Comparison of ENCODE assay signal across 8 cellular contexts in the genomic region with DNA sequence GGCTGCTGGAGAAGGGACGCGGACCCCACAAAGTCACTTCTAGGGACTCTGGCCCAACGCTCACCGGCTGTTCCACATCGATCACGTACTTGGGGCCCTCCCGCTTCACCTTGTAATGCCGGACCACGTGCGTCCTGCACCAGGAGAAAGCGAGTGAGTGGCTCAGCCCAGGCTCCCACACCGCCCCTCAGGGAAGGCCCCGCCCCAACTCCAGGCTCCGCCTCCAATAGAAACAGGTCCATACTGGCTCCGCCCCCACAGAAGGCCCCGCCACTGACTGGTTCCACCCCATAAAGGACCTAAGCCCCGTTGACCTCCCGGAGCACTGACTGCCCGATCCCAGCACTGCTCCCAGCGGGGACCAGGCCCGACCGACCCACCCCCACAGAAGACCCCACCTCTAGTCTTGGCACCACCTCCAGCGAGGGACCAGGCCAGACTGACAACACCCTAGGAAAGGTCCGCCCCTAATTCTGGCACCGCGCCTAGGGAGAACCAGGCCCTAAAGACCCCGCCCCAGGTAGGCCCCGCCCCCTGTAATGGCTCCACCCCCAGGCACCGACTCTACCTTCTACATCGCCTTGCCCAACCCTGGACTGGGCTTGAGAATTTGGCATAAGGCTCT. TPM values are rescaled to one million over a fixed set of nuclear protein-coding genes. Genes with fewer than 3 reads are reported as not detected.
DNase-seq lines count a peak whose midpoint lies in the region; ATAC-seq and TF ChIP-seq lines count a peak whose summit lies in the region.

No MANE protein-coding gene starts in this region.

- no peaks in the 10 kb centered on the region; the same call in 1 of the 2 replicates for H3K27me3 ChIP-seq in H7 (ENCODE audit: control insufficient read depth, insufficient read depth, low read length)
- no peaks in the 10 kb centered on the region for H3K27me3 ChIP-seq in hepatocyte
- peaks cover 6% of the 10 kb centered on the region for H3K27me3 ChIP-seq in skeletal muscle satellite cell (ENCODE audit: control insufficient read depth, insufficient read depth, low read length)

- no peaks in the 10 kb centered on the region for H3K9me2 ChIP-seq in hepatocyte (replicated peaks; ENCODE audit: insufficient read depth)

- DNase-seq in H7: peak; percentile 97
- peak; percentile 16 for DNase-seq in SK-N-MC (ENCODE audit: low read depth, low spot score)
- peak; percentile 77 to 91 for DNase-seq in activated naive CD4-positive, alpha-beta T cell treated with anti-CD3 and anti-CD28 coated beads, Interleukin-2, amount 50 U/mL, for 72 hours (ENCODE audit: low spot score in 2 of 2)
- peak; percentile 81 for DNase-seq in hepatocyte (ENCODE audit: low spot score)
- no peak for DNase-seq in NCI-H2196 treated with DMSO at 0.1 percent for 48 hours (lab: John Stamatoyannopoulos, UW; ENCODE audit: unreplicated experiment)

- no peak for TF ChIP-seq CTCF in hepatocyte (IDR thresholded peaks at IDR 0.05; ENCODE audit: poor library complexity)

- no peak for TF ChIP-seq POLR2A in GM18505 (IDR thresholded peaks at IDR 0.05; ENCODE audit: borderline replicate concordance, extremely low read depth, insufficient read depth, insufficient read length)

- no peaks in the 10 kb centered on the region for H3K79me2 ChIP-seq in hepatocyte

- H3K27ac ChIP-seq in SK-N-MC (no peak overlapping the region), hepatocyte (no peak overlapping the region)

- peak; percentile 31 to 63 for ATAC-seq in activated naive CD4-positive, alpha-beta T cell treated with anti-CD3 and anti-CD28 coated beads, Interleukin-2, amount 50 U/mL, for 72 hours
- ATAC-seq in GM18505 (IDR thresholded peaks at IDR 0.05; ENCODE audit: unreplicated experiment) (no peak), GM21423 (IDR thresholded peaks at IDR 0.05; ENCODE audit: unreplicated experiment) (no peak)

- H3K9ac ChIP-seq in SK-N-MC (ENCODE audit: insufficient read length): no peak overlapping the region
- H3K9ac ChIP-seq in skeletal muscle satellite cell (ENCODE audit: low read depth, low read length): no peak overlapping the region

- H3K4me2 ChIP-seq in hepatocyte (peak overlapping the region; percentile 88), skeletal muscle satellite cell (ENCODE audit: low read length) (peak overlapping the region; percentile 65)

- H3K9me3 ChIP-seq in SK-N-MC (ENCODE audit: low read depth, low read length): no peaks in the 10 kb centered on the region
- no peaks in the 10 kb centered on the region for H3K9me3 ChIP-seq in hepatocyte (ENCODE audit: low read depth)
- no peaks in the 10 kb centered on the region for H3K9me3 ChIP-seq in skeletal muscle satellite cell (replicated peaks; ENCODE audit: low read length)

- H3K4me1 ChIP-seq in hepatocyte (ENCODE audit: insufficient read depth) (peaks cover 12% of the 10 kb centered on the region), skeletal muscle satellite cell (ENCODE audit: control insufficient read depth, insufficient read depth, low read length) (peaks cover 15% of the 10 kb centered on the region)

- WGBS in hepatocyte (ENCODE audit: low lambda C conversion rate, missing lambda C conversion rate): 36% methylated on average over 17 of the region's 30 CpGs

- peak overlapping the region; percentile 73 to 87 for H3K27ac Mint-ChIP-seq in activated naive CD4-positive, alpha-beta T cell treated with anti-CD3 and anti-CD28 coated beads, Interleukin-2, amount 50 U/mL, for 72 hours

- peak overlapping the region; percentile 55 for H2AFZ ChIP-seq in hepatocyte

- no peaks in the 10 kb centered on the region for H4K20me1 ChIP-seq in hepatocyte (ENCODE audit: insufficient read depth, poor library complexity, severe bottlenecking)

- no peaks in the 10 kb centered on the region for H3K9me3 Mint-ChIP-seq in activated naive CD4-positive, alpha-beta T cell treated with anti-CD3 and anti-CD28 coated beads, Interleukin-2, amount 50 U/mL, for 72 hours

- H3K4me3 ChIP-seq in H7 (ENCODE audit: insufficient read depth, low read depth, low read length) (peak overlapping the region; percentile 51), SK-N-MC (peak overlapping the region; percentile 76), hepatocyte (no peak overlapping the region), skeletal muscle satellite cell (ENCODE audit: low read length) (peak overlapping the region; percentile 39)

- H3K36me3 Mint-ChIP-seq in activated naive CD4-positive, alpha-beta T cell treated with anti-CD3 and anti-CD28 coated beads, Interleukin-2, amount 50 U/mL, for 72 hours: peaks cover 0 to 12% of the 10 kb centered on the region in 2 donors

- H3K36me3 ChIP-seq in H7 (replicated peaks; ENCODE audit: control insufficient read depth, insufficient read depth, low read length) (no peaks in the 10 kb centered on the region; the same call in none of the 2 replicates), SK-N-MC (ENCODE audit: insufficient read depth, low read length) (no peaks in the 10 kb centered on the region), hepatocyte (replicated peaks; ENCODE audit: insufficient read depth, low read depth) (no peaks in the 10 kb centered on the region), skeletal muscle satellite cell (ENCODE audit: insufficient read depth, low read length) (no peaks in the 10 kb centered on the region)

RNA-seq across cellular contexts. Expression of gene STAP2, which starts 11.3 kb away (rescaled TPM):
- 14.2 and 18.0 TPM in 2 replicates for total RNA-seq in H7 (2014; rRNA removed; shearing (Covaris generic))
- total RNA-seq in activated naive CD4-positive, alpha-beta T cell treated with anti-CD3 and anti-CD28 coated beads, Interleukin-2, amount 50 U/mL, for 72 hours: 10 to 100 TPM; 17.4 to 22.3 TPM
- 27.5 and 28.1 TPM in 2 replicates for total RNA-seq in hepatocyte
- polyA plus RNA-seq in hepatocyte: 34.4 and 45.2 TPM in 2 replicates
- 2.0 and 2.5 TPM in 2 replicates for total RNA-seq in skeletal muscle satellite cell (2012; rRNA removed)

RNA-seq across cellular contexts. Expression of gene MPND, which starts 16.0 kb away (rescaled TPM):
- 11.4 and 17.4 TPM in 2 replicates for total RNA-seq in H7 (2014; rRNA removed; shearing (Covaris generic))
- total RNA-seq in activated naive CD4-positive, alpha-beta T cell treated with anti-CD3 and anti-CD28 coated beads, Interleukin-2, amount 50 U/mL, for 72 hours: 10 to 100 TPM; 18.4 to 22.0 TPM
- 11.2 and 16.6 TPM in 2 replicates for total RNA-seq in hepatocyte
- polyA plus RNA-seq in hepatocyte: 17.0 and 21.9 TPM in 2 replicates
- 3.7 and 4.8 TPM in 2 replicates for total RNA-seq in skeletal muscle satellite cell (2012; rRNA removed)

RNA-seq across cellular contexts. Expression of gene FSD1, which starts 23.0 kb away (rescaled TPM):
- 29.8 and 34.1 TPM in 2 replicates for total RNA-seq in H7 (2014; rRNA removed; shearing (Covaris generic))
- total RNA-seq in activated naive CD4-positive, alpha-beta T cell treated with anti-CD3 and anti-CD28 coated beads, Interleukin-2, amount 50 U/mL, for 72 hours: 10 to 100 TPM; 15.3 to 38.0 TPM
- 1.2 and 6.3 TPM in 2 replicates for total RNA-seq in hepatocyte
- polyA plus RNA-seq in hepatocyte: 2.4 and 2.8 TPM in 2 replicates
- 4.1 and 4.2 TPM in 2 replicates for total RNA-seq in skeletal muscle satellite cell (2012; rRNA removed)

RNA-seq across cellular contexts. Expression of gene TMIGD2, which starts 25.2 kb away (rescaled TPM):
- 0.45 and 0.78 TPM in 2 replicates for total RNA-seq in H7 (2014; rRNA removed; shearing (Covaris generic))
- 10 to 100 TPM; 10.7 to 45.2 TPM for total RNA-seq in activated naive CD4-positive, alpha-beta T cell treated with anti-CD3 and anti-CD28 coated beads, Interleukin-2, amount 50 U/mL, for 72 hours
- total RNA-seq in hepatocyte: not detected in 2 replicates
- 0.55 TPM in 1 of 2 replicates, not detected in the other for polyA plus RNA-seq in hepatocyte
- not detected in 2 replicates for total RNA-seq in skeletal muscle satellite cell (2012; rRNA removed)

RNA-seq across cellular contexts. Expression of gene SHD, which starts 48.3 kb away (rescaled TPM):
- 1.3 and 1.5 TPM in 2 replicates for total RNA-seq in H7 (2014; rRNA removed; shearing (Covaris generic))
- total RNA-seq in activated naive CD4-positive, alpha-beta T cell treated with anti-CD3 and anti-CD28 coated beads, Interleukin-2, amount 50 U/mL, for 72 hours: not detected
- 0.08 TPM in 1 of 2 replicates, not detected in the other for total RNA-seq in hepatocyte
- 3.4 and 4.6 TPM in 2 replicates for polyA plus RNA-seq in hepatocyte
- total RNA-seq in skeletal muscle satellite cell (2012; rRNA removed): 1.0 and 4.6 TPM in 2 replicates

Comparison
In these comparisons a context has a peak if more than half of its experiments do, and no peak if none do; other contexts are left out.
1. ATAC-seq: peak in activated naive CD4-positive, alpha-beta T cell treated with anti-CD3 and anti-CD28 coated beads, Interleukin-2, amount 50 U/mL, for 72 hours (2 of 2); none in GM18505 (single experiment) and GM21423 (single experiment).